ENCODE assay signal across 1 cellular context in the genomic region with DNA sequence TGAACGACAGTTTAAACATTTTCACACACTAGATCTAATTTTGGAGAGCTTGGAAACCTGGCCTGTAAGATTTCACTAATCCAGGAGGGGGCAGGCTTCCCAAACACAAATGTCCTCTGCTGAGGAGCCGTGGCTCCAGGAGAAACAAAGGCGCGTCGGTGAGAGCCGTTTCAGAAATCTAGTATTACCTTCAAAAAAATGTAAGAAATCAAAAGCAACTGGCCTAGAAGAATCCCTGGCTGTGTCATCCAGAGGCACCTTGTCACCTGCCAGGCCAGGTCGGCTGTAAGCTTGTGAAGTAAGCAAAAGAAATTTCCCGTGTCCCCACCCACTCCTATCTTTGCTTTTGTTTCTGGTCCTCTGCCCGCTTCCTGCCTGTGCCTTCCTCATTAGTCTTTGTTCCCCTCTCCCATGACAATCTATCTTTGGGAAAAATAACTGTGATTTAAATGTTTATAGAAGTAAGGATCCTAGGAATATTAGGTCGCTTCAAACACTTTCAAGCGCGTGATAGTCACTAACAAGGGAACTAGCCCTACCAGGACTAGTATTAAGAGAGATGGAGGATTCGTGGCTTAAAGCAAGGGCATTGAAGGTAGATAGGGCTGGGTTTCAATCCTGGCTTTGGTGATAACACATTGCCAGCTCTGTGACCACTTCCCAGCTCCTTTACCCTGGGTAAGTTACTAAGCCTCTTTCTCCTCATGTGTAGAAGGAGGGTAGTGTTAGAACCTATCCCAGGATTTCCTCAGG.
TF ChIP-seq lines count a peak whose summit lies in the region.

No MANE protein-coding gene starts in this region.

TF ChIP-seq in HepG2, 621 proteins besides CTCF, POLR2A, EP300 and RAD21 (continued from another document and continues in another):
- no peak for TF ChIP-seq SNAPC4 (CRISPR knock-in tag; IDR thresholded peaks at IDR 0.05)
- TF ChIP-seq ZNF292 (CRISPR knock-in tag; IDR thresholded peaks at IDR 0.05; ENCODE audit: borderline replicate concordance, low read depth) = no peak
- TF ChIP-seq, protein P1, sequence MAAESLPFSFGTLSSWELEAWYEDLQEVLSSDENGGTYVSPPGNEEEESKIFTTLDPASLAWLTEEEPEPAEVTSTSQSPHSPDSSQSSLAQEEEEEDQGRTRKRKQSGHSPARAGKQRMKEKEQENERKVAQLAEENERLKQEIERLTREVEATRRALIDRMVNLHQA (CRISPR knock-in tag; IDR thresholded peaks at IDR 0.05) = no peak
- TF ChIP-seq FOXC1 (CRISPR knock-in tag; IDR thresholded peaks at IDR 0.05; ENCODE audit: borderline replicate concordance) = no peak
- TF ChIP-seq ZNF44 (CRISPR knock-in tag; IDR thresholded peaks at IDR 0.05) = no peak
- no peak for TF ChIP-seq NONO (IDR thresholded peaks at IDR 0.05)
- no peak for TF ChIP-seq NONO (CRISPR knock-in tag; conservative IDR thresholded peaks at IDR 0.05)
- peak; percentile 60; the same call in 1 of the 2 replicates for TF ChIP-seq KDM2A (CRISPR knock-in tag; IDR thresholded peaks at IDR 0.05; ENCODE audit: borderline replicate concordance, low read depth)
- TF ChIP-seq THYN1 (CRISPR knock-in tag; IDR thresholded peaks at IDR 0.05; ENCODE audit: borderline replicate concordance, low read depth) = 0 out of 2 replicates have a peak, but pooled peaks have one; percentile 54
- TF ChIP-seq TGIF2 (CRISPR knock-in tag; IDR thresholded peaks at IDR 0.05) = no peak
- TF ChIP-seq, protein P2, sequence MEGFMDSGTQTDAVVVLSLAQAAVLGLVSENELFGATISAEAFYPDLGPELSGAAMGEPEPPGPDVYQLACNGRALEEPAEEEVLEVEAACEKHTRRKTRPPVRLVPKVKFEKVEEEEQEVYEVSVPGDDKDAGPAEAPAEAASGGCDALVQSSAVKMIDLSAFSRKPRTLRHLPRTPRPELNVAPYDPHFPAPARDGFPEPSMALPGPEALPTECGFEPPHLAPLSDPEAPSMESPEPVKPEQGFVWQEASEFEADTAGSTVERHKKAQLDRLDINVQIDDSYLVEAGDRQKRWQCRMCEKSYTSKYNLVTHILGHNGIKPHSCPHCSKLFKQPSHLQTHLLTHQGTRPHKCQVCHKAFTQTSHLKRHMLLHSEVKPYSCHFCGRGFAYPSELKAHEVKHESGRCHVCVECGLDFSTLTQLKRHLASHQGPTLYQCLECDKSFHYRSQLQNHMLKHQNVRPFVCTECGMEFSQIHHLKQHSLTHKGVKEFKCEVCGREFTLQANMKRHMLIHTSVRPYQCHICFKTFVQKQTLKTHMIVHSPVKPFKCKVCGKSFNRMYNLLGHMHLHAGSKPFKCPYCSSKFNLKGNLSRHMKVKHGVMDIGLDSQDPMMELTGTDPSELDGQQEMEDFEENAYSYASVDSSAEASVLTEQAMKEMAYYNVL (CRISPR knock-in tag; IDR thresholded peaks at IDR 0.05; ENCODE audit: borderline replicate concordance) = no peak
- TF ChIP-seq YEATS4 (CRISPR knock-in tag; IDR thresholded peaks at IDR 0.05; ENCODE audit: borderline replicate concordance) = no peak
- TF ChIP-seq, protein P3, sequence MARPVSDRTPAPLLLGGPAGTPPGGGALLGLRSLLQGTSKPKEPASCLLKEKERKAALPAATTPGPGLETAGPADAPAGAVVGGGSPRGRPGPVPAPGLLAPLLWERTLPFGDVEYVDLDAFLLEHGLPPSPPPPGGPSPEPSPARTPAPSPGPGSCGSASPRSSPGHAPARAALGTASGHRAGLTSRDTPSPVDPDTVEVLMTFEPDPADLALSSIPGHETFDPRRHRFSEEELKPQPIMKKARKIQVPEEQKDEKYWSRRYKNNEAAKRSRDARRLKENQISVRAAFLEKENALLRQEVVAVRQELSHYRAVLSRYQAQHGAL (CRISPR knock-in tag; IDR thresholded peaks at IDR 0.05; ENCODE audit: not compliant biosample characterization) = no peak
- no peak for TF ChIP-seq SPEN (CRISPR knock-in tag; IDR thresholded peaks at IDR 0.05; ENCODE audit: low read depth)
- TF ChIP-seq LCORL (IDR thresholded peaks at IDR 0.05) = no peak
- 0 out of 2 replicates have a peak, but pooled peaks have one; percentile 21 for TF ChIP-seq LCORL (CRISPR knock-in tag; IDR thresholded peaks at IDR 0.05)
- TF ChIP-seq, protein P4, sequence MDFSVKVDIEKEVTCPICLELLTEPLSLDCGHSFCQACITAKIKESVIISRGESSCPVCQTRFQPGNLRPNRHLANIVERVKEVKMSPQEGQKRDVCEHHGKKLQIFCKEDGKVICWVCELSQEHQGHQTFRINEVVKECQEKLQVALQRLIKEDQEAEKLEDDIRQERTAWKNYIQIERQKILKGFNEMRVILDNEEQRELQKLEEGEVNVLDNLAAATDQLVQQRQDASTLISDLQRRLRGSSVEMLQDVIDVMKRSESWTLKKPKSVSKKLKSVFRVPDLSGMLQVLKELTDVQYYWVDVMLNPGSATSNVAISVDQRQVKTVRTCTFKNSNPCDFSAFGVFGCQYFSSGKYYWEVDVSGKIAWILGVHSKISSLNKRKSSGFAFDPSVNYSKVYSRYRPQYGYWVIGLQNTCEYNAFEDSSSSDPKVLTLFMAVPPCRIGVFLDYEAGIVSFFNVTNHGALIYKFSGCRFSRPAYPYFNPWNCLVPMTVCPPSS (IDR thresholded peaks at IDR 0.05) = no peak
- no peak for TF ChIP-seq ZFP62 (CRISPR knock-in tag; IDR thresholded peaks at IDR 0.05)
- TF ChIP-seq NR2C2 (CRISPR knock-in tag; IDR thresholded peaks at IDR 0.05; ENCODE audit: borderline replicate concordance) = no peak
- TF ChIP-seq SUZ12 (IDR thresholded peaks at IDR 0.05; ENCODE audit: low read depth, low read length) = no peak
- TF ChIP-seq SOX6 (IDR thresholded peaks at IDR 0.05) = no peak
- no peak for TF ChIP-seq SOX6 (CRISPR knock-in tag; IDR thresholded peaks at IDR 0.05)
- TF ChIP-seq MTA1 (CRISPR knock-in tag; IDR thresholded peaks at IDR 0.05; ENCODE audit: borderline replicate concordance) = no peak
- TF ChIP-seq DNMT3B (CRISPR knock-in tag; conservative IDR thresholded peaks at IDR 0.05) = no peak
- no peak for TF ChIP-seq RNF2 (conservative IDR thresholded peaks at IDR 0.05; ENCODE audit: low read depth)
- TF ChIP-seq RORA (CRISPR knock-in tag; IDR thresholded peaks at IDR 0.05) = no peak
- TF ChIP-seq ZNF784 (CRISPR knock-in tag; IDR thresholded peaks at IDR 0.05; ENCODE audit: borderline replicate concordance) = no peak
- no peak for TF ChIP-seq ZNF674 (CRISPR knock-in tag; IDR thresholded peaks at IDR 0.05; ENCODE audit: low read depth)
- no peak for TF ChIP-seq GZF1 (CRISPR knock-in tag; IDR thresholded peaks at IDR 0.05)
- TF ChIP-seq RFX3 (CRISPR knock-in tag; IDR thresholded peaks at IDR 0.05) = no peak
- no peak for TF ChIP-seq FOXO4 (CRISPR knock-in tag; conservative IDR thresholded peaks at IDR 0.05)
- TF ChIP-seq MTF2 (CRISPR knock-in tag; IDR thresholded peaks at IDR 0.05; ENCODE audit: borderline replicate concordance) = no peak
- no peak for TF ChIP-seq ZNF577 (CRISPR knock-in tag; IDR thresholded peaks at IDR 0.05; ENCODE audit: borderline replicate concordance, low read depth)
- no peak for TF ChIP-seq FOXA1 (IDR thresholded peaks at IDR 0.05)
- no peak for TF ChIP-seq FOXA1 (CRISPR knock-in tag; IDR thresholded peaks at IDR 0.05)
- TF ChIP-seq ZBTB2 (CRISPR knock-in tag; IDR thresholded peaks at IDR 0.05; ENCODE audit: low read depth) = no peak
- no peak for TF ChIP-seq PTBP1 (IDR thresholded peaks at IDR 0.05; ENCODE audit: low read depth, low read length, poor library complexity, severe bottlenecking)
